Comparison of ENCODE assay signal across 13 cellular contexts in the genomic region with DNA sequence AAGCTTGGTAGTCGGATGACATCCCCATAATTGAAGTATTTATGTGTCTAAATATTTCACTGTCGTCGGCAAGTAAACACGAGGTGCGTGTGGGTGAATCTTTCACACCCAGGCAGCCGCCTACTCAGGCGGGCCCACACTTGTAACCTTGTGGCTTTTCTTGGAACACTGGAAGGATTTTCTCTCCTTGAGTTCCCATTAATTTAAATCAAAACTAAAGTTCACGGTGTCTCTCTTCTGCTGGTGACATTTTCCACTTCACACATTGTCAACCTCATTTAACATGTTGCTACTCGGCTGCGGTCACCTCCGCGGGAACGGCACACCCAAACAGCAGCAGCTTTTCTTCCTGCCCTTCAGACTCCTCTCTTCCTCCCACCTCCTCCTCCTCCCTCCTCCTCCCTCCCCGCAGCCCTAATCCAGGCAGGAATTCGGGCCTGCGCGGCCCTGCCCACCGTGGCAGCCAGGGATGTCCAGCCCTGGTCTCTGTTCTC.
DNase-seq lines count a peak whose midpoint lies in the region; ATAC-seq and TF ChIP-seq lines count a peak whose summit lies in the region.
"Had no signal": no experiment of that assay in that cellular context is flagged by ENCODE, and none has a peak within 500 bp of the region (broad histone marks: within the 10 kb centered on the region; RNA-seq: fewer than 3 reads in every experiment).

No MANE protein-coding gene starts in this region.

- no peaks in the 10 kb centered on the region for H3K9me3 ChIP-seq in CD8-positive, alpha-beta memory T cell (ENCODE audit: low read length)
- H3K9me3 ChIP-seq in psoas muscle (no peaks in the 10 kb centered on the region), HAP-1 (no peaks in the 10 kb centered on the region), ovary (no peaks in the 10 kb centered on the region)

- TF ChIP-seq CTCF in endothelial cell (IDR thresholded peaks at IDR 0.05; ENCODE audit: unreplicated experiment), result no peak
- no peak for TF ChIP-seq CTCF in psoas muscle (IDR thresholded peaks at IDR 0.05)
- no peak for TF ChIP-seq CTCF in ovary (IDR thresholded peaks at IDR 0.05)

- no peaks in the 10 kb centered on the region for H3K36me3 ChIP-seq in CD8-positive, alpha-beta memory T cell (ENCODE audit: insufficient read depth, low read length)
- H3K36me3 ChIP-seq in psoas muscle (ENCODE audit: insufficient read depth in 1 of 2, low read depth in 1 of 2), result no peaks in the 10 kb centered on the region
- H3K36me3 ChIP-seq in HAP-1 (replicated peaks), result no peaks in the 10 kb centered on the region
- no peaks in the 10 kb centered on the region for H3K36me3 ChIP-seq in ovary

- peak overlapping the region; percentile 47 to 84 (median 79) for H3K4me3 Mint-ChIP-seq in CD8-positive, alpha-beta memory T cell
- H3K4me3 Mint-ChIP-seq in endothelial cell (ENCODE audit: unreplicated experiment), result no peak overlapping the region

- ATAC-seq in psoas muscle, result no peak
- ATAC-seq in HG02973 (IDR thresholded peaks at IDR 0.05; ENCODE audit: unreplicated experiment), result no peak

- DNase-seq in CD8-positive, alpha-beta memory T cell, result peak in 1 of 5 donors; percentile 29
- DNase-seq in SW480 (ENCODE audit: low spot score) (peak; percentile 50), endothelial cell (ENCODE audit: low spot score) (no peak), psoas muscle (no peak), NCI-H146 treated with DMSO at 0.1 percent for 48 hours (lab: John Stamatoyannopoulos, UW; ENCODE audit: unreplicated experiment) (no peak), HAP-1 (ENCODE audit: low spot score in 2 of 2) (no peak), ovary (no peak)
- DNase-seq: GF-D8, mesenchymal stem cell, NCI-H146, NCI-H69 had no signal

- peak overlapping the region; percentile 59 to 96 (median 84) for H3K27ac Mint-ChIP-seq in CD8-positive, alpha-beta memory T cell
- peak overlapping the region; percentile 26 for H3K27ac Mint-ChIP-seq in endothelial cell (ENCODE audit: unreplicated experiment)
- H3K27ac Mint-ChIP-seq: progenitor cell of endocrine pancreas had no signal

- H3K4me1 ChIP-seq in CD8-positive, alpha-beta memory T cell (ENCODE audit: insufficient read depth, low read length), result no peaks in the 10 kb centered on the region
- H3K4me1 ChIP-seq in psoas muscle (peaks cover 15% of the 10 kb centered on the region), HAP-1 (peaks cover 2% of the 10 kb centered on the region), ovary (ENCODE audit: insufficient read depth) (no peaks in the 10 kb centered on the region)

- no peak for TF ChIP-seq POLR2A in ovary (IDR thresholded peaks at IDR 0.05)

- intact Hi-C loops in psoas muscle (cut with DNase I) (no loop called here), ovary (cut with DNase I) (no loop called here)

- no peak overlapping the region for H3K27ac ChIP-seq in CD8-positive, alpha-beta memory T cell (ENCODE audit: low read depth, low read length)
- H3K27ac ChIP-seq in psoas muscle (peak overlapping the region; percentile 32), ovary (no peak overlapping the region)

- CTCF ChIA-PET in CD8-positive, alpha-beta memory T cell (lab: Charles Lee), result no interaction called here

- WGBS in psoas muscle, 3 donors, result 57 to 68% (median 58%) methylated on average over 18 of the region's 18 CpGs
- WGBS in ovary, 3 donors, result 36 to 39% (median 38%) methylated on average over 18 of the region's 18 CpGs

- peaks cover 23 to 27% (median 25%) of the 10 kb centered on the region in 3 donors for H3K4me1 Mint-ChIP-seq in CD8-positive, alpha-beta memory T cell
- no peaks in the 10 kb centered on the region for H3K4me1 Mint-ChIP-seq in endothelial cell (ENCODE audit: unreplicated experiment)

- H3K36me3 Mint-ChIP-seq in CD8-positive, alpha-beta memory T cell, result peaks cover 0 to 5% (median 4%) of the 10 kb centered on the region in 3 donors
- no peaks in the 10 kb centered on the region for H3K36me3 Mint-ChIP-seq in endothelial cell (ENCODE audit: low read depth, unreplicated experiment)

- no peak overlapping the region for H3K4me3 ChIP-seq in CD8-positive, alpha-beta memory T cell (ENCODE audit: low read length)
- no peak overlapping the region for H3K4me3 ChIP-seq in psoas muscle
- H3K4me3 ChIP-seq in HAP-1, result no peak overlapping the region
- H3K4me3 ChIP-seq in ovary, result no peak overlapping the region

- H3K9me3 Mint-ChIP-seq in CD8-positive, alpha-beta memory T cell, result peaks cover 0 to 2% (median 0%) of the 10 kb centered on the region in 5 donors
- H3K9me3 Mint-ChIP-seq in endothelial cell (ENCODE audit: unreplicated experiment), result no peaks in the 10 kb centered on the region

- H3K27me3 ChIP-seq in CD8-positive, alpha-beta memory T cell (ENCODE audit: insufficient read depth, low read length, poor library complexity, severe bottlenecking), result no peaks in the 10 kb centered on the region
- H3K27me3 ChIP-seq in psoas muscle (ENCODE audit: insufficient read depth in 3 of 3, low read length in 2 of 3), result no peaks in the 10 kb centered on the region
- H3K27me3 ChIP-seq in HAP-1 (ENCODE audit: low read depth), result no peaks in the 10 kb centered on the region
- H3K27me3 ChIP-seq in ovary, result no peaks in the 10 kb centered on the region

- POLR2A ChIA-PET in CD8-positive, alpha-beta memory T cell (lab: Charles Lee), result no interaction called here

- no peak for TF ChIP-seq EP300 in ovary (IDR thresholded peaks at IDR 0.05)

- in situ Hi-C loops in HAP-1 (cut with MboI; ENCODE audit: low sequenced_read_pairs), result no loop called here

- peaks cover 3 to 16% of the 10 kb centered on the region in 2 donors for H3K27me3 Mint-ChIP-seq in CD8-positive, alpha-beta memory T cell
- peaks cover 2% of the 10 kb centered on the region for H3K27me3 Mint-ChIP-seq in endothelial cell (ENCODE audit: unreplicated experiment)
